Comparison of ENCODE assay signal across 8 cellular contexts in genomic region chr22:36027579-36027959, GRCh38. TPM values are rescaled to one million over a fixed set of nuclear protein-coding genes. Genes with fewer than 3 reads are reported as not detected.
A peak's percentile ranks its signal among the peaks of the same experiment; 100 is the strongest.
DNase-seq lines count a peak whose midpoint lies in the region; ATAC-seq and TF ChIP-seq lines count a peak whose summit lies in the region.

No MANE protein-coding gene starts in this region.

- no peak for ATAC-seq in RWPE2 (ENCODE audit: low read depth)
- peak; percentile 66 for ATAC-seq in effector memory CD8-positive, alpha-beta T cell (replicated peaks)
- ATAC-seq in naive thymus-derived CD8-positive, alpha-beta T cell = peak; percentile 19 to 68

- H3K9me3 ChIP-seq in RWPE2 (ENCODE audit: severe bottlenecking) = no peaks in the 10 kb centered on the region

- DNase-seq in NCI-H345 (lab: John Stamatoyannopoulos, UW) (peak; percentile 14), NCI-H345 treated with DMSO at 0.1 percent for 48 hours (lab: John Stamatoyannopoulos, UW; ENCODE audit: unreplicated experiment) (no peak), RWPE2 (ENCODE audit: low spot score) (no peak), NCI-H1436 (lab: John Stamatoyannopoulos, UW) (no peak), NCI-H2029 treated with DMSO at 0.1 percent for 48 hours (lab: John Stamatoyannopoulos, UW) (no peak), NCI-H226 (no peak)
- DNase-seq in effector memory CD8-positive, alpha-beta T cell = peak in 1 of 3 experiments; percentile 22
- peak in 3 of 10 donors; percentile 13 to 34 (median 33) for DNase-seq in naive thymus-derived CD8-positive, alpha-beta T cell

- H3K27ac ChIP-seq in RWPE2 (ENCODE audit: poor library complexity, severe bottlenecking) = peak overlapping the region; percentile 67

- peak overlapping the region in 1 of 2 donors; percentile 10 for H3K27ac Mint-ChIP-seq in effector memory CD8-positive, alpha-beta T cell
- H3K27ac Mint-ChIP-seq in naive thymus-derived CD8-positive, alpha-beta T cell = peak overlapping the region in 9 of 10 donors; percentile 30 to 92 (median 79)

- no peaks in the 10 kb centered on the region for H3K27me3 ChIP-seq in RWPE2 (ENCODE audit: insufficient read depth, poor library complexity, severe bottlenecking)

- peaks cover 9% of the 10 kb centered on the region for H3K36me3 ChIP-seq in RWPE2 (ENCODE audit: low read depth)

- H3K27me3 Mint-ChIP-seq in effector memory CD8-positive, alpha-beta T cell = peaks cover 0 to 15% of the 10 kb centered on the region in 2 donors
- H3K27me3 Mint-ChIP-seq in naive thymus-derived CD8-positive, alpha-beta T cell = peaks cover 0 to 13% (median 0%) of the 10 kb centered on the region in 5 donors

- POLR2A ChIA-PET in naive thymus-derived CD8-positive, alpha-beta T cell (lab: Charles Lee) = no interaction called here

- no peak for TF ChIP-seq CTCF in RWPE2 (IDR thresholded peaks at IDR 0.05; ENCODE audit: poor library complexity, severe bottlenecking)

- peaks cover 3% of the 10 kb centered on the region for H3K4me1 ChIP-seq in RWPE2 (ENCODE audit: insufficient read depth, poor library complexity, severe bottlenecking)

- H3K4me3 ChIP-seq in RWPE2 (ENCODE audit: severe bottlenecking) = peak overlapping the region; percentile 100

- peak overlapping the region; percentile 67 to 73 for H3K4me3 Mint-ChIP-seq in effector memory CD8-positive, alpha-beta T cell
- H3K4me3 Mint-ChIP-seq in naive thymus-derived CD8-positive, alpha-beta T cell = peak overlapping the region; percentile 75 to 95 (median 88)

- no peaks in the 10 kb centered on the region for H3K9me3 Mint-ChIP-seq in effector memory CD8-positive, alpha-beta T cell
- no peaks in the 10 kb centered on the region for H3K9me3 Mint-ChIP-seq in naive thymus-derived CD8-positive, alpha-beta T cell

- H3K4me1 Mint-ChIP-seq in effector memory CD8-positive, alpha-beta T cell (ENCODE audit: low read depth in 2 of 2) = peaks cover 12 to 15% of the 10 kb centered on the region in 2 donors
- H3K4me1 Mint-ChIP-seq in naive thymus-derived CD8-positive, alpha-beta T cell = peaks cover 10 to 23% (median 21%) of the 10 kb centered on the region in 4 donors

- no peaks in the 10 kb centered on the region for H3K36me3 Mint-ChIP-seq in effector memory CD8-positive, alpha-beta T cell (ENCODE audit: insufficient read depth)
- no peaks in the 10 kb centered on the region for H3K36me3 Mint-ChIP-seq in naive thymus-derived CD8-positive, alpha-beta T cell

RNA-seq across cellular contexts. Expression of gene RBFOX2, which starts 1.1 kb away (rescaled TPM):
- total RNA-seq in naive thymus-derived CD8-positive, alpha-beta T cell = 1 to 10 TPM in 1 of 2 experiments, under 1 TPM in 1; 0.99 to 1.7 TPM
- under 1 TPM in 2 of 3 donors, not detected in 1; 0.15 to 0.70 TPM for polyA plus RNA-seq in naive thymus-derived CD8-positive, alpha-beta T cell
